19 cellular contexts compared by ENCODE assay signal in genomic region chr21:16169810-16170209, GRCh38.
DNase-seq lines count a peak whose midpoint lies in the region; ATAC-seq and TF ChIP-seq lines count a peak whose summit lies in the region.
"Had no signal": no experiment of that assay in that cellular context is flagged by ENCODE, and none has a peak within 500 bp of the region (broad histone marks: within the 10 kb centered on the region; RNA-seq: fewer than 3 reads in every experiment).

No MANE protein-coding gene starts in this region.

- H3K4me2 ChIP-seq in smooth muscle cell: no peak overlapping the region

- H3K79me2 ChIP-seq in ACC112 (ENCODE audit: control insufficient read depth, insufficient read depth, low read length, unreplicated experiment): no peaks in the 10 kb centered on the region
- no peaks in the 10 kb centered on the region for H3K79me2 ChIP-seq in smooth muscle cell (ENCODE audit: low read depth)

- peak overlapping the region; percentile 61 for H3K9ac ChIP-seq in SK-N-MC (ENCODE audit: insufficient read length)
- no peak overlapping the region for H3K9ac ChIP-seq in endocrine pancreas (ENCODE audit: control insufficient read depth, insufficient read depth, low read length)
- H3K9ac ChIP-seq in smooth muscle cell (ENCODE audit: low read depth): no peak overlapping the region

- no peaks in the 10 kb centered on the region for H4K20me1 ChIP-seq in smooth muscle cell (ENCODE audit: low read depth)

- H3K27ac ChIP-seq in ACC112 (ENCODE audit: low read depth, low read length): no peak overlapping the region
- H3K27ac ChIP-seq in SK-N-MC: peak overlapping the region; percentile 97
- H3K27ac ChIP-seq in smooth muscle cell (ENCODE audit: low read depth): no peak overlapping the region
- no peak overlapping the region for H3K27ac ChIP-seq in tibial artery
- H3K27ac ChIP-seq: Peyer's patch, SJSA1 had no signal

- H3K36me3 ChIP-seq in ACC112 (ENCODE audit: insufficient read depth, low read length) (no peaks in the 10 kb centered on the region), SK-N-MC (ENCODE audit: insufficient read depth, low read length) (no peaks in the 10 kb centered on the region), endocrine pancreas (ENCODE audit: control insufficient read depth, insufficient read depth, low read length) (no peaks in the 10 kb centered on the region), smooth muscle cell (ENCODE audit: low read depth) (no peaks in the 10 kb centered on the region), tibial artery (no peaks in the 10 kb centered on the region)
- H3K36me3 ChIP-seq: Peyer's patch, SJSA1 had no signal

- H3K27me3 ChIP-seq in ACC112 (ENCODE audit: insufficient read depth, low read length): no peaks in the 10 kb centered on the region
- H3K27me3 ChIP-seq in endocrine pancreas (ENCODE audit: control insufficient read depth, insufficient read depth, low read length): no peaks in the 10 kb centered on the region
- no peaks in the 10 kb centered on the region for H3K27me3 ChIP-seq in smooth muscle cell (ENCODE audit: low read depth)
- H3K27me3 ChIP-seq in tibial artery: no peaks in the 10 kb centered on the region
- H3K27me3 ChIP-seq: Peyer's patch, SJSA1 had no signal

- DNase-seq in SK-N-MC (ENCODE audit: low read depth, low spot score) (no peak), smooth muscle cell (lab: John Stamatoyannopoulos, UW; ENCODE audit: unreplicated experiment) (no peak), tibial artery (no peak), kidney tubule cell (ENCODE audit: low spot score) (no peak), NCI-H345 (lab: John Stamatoyannopoulos, UW) (no peak)
- DNase-seq: C1 segment of cervical spinal cord; CD8-positive, alpha-beta memory T cell; DND-41; Karpas-422; MM.1S; NCI-H1092; NCI-H1436 treated with DMSO at 0.1 percent for 48 hours; NCI-H2029 treated with DMSO at 0.1 percent for 48 hours; NCI-H2171 treated with DMSO at 0.1 percent for 48 hours; Peyer's patch had no signal

- WGBS in smooth muscle cell (ENCODE audit: low lambda C conversion rate): 97% methylated on average over 1 of the region's 1 CpG

- H3K4me1 ChIP-seq in ACC112 (ENCODE audit: control insufficient read depth, insufficient read depth, low read length, unreplicated experiment): peaks cover 11% of the 10 kb centered on the region
- peaks cover 15% of the 10 kb centered on the region for H3K4me1 ChIP-seq in endocrine pancreas (ENCODE audit: control insufficient read depth, insufficient read depth, low read length)
- H3K4me1 ChIP-seq in smooth muscle cell (ENCODE audit: low read depth): peaks cover 5% of the 10 kb centered on the region
- no peaks in the 10 kb centered on the region for H3K4me1 ChIP-seq in tibial artery
- H3K4me1 ChIP-seq: Peyer's patch, SJSA1 had no signal

- intact Hi-C loops in tibial artery (cut with DNase I; ENCODE audit: low total_unique reads): no loop called here

- H3K9me3 ChIP-seq in SK-N-MC (ENCODE audit: low read depth, low read length) (no peaks in the 10 kb centered on the region), endocrine pancreas (ENCODE audit: control insufficient read depth, low read length) (no peaks in the 10 kb centered on the region), smooth muscle cell (replicated peaks; ENCODE audit: low read depth) (no peaks in the 10 kb centered on the region), tibial artery (no peaks in the 10 kb centered on the region)
- H3K9me3 ChIP-seq: Peyer's patch, SJSA1 had no signal

- H2AFZ ChIP-seq in ACC112 (ENCODE audit: low read length, unreplicated experiment): peak overlapping the region; percentile 21
- H2AFZ ChIP-seq in smooth muscle cell (ENCODE audit: low read depth): peak overlapping the region; percentile 50

- no peak for ATAC-seq in GM18907 (IDR thresholded peaks at IDR 0.05; ENCODE audit: unreplicated experiment)

- H3K4me3 ChIP-seq in ACC112 (ENCODE audit: low read depth, low read length): no peak overlapping the region
- peak overlapping the region; percentile 67 for H3K4me3 ChIP-seq in SK-N-MC
- peak overlapping the region; percentile 14 for H3K4me3 ChIP-seq in endocrine pancreas (ENCODE audit: control insufficient read depth, insufficient read depth, low read length)
- H3K4me3 ChIP-seq in smooth muscle cell: no peak overlapping the region
- H3K4me3 ChIP-seq in tibial artery: no peak overlapping the region
- H3K4me3 ChIP-seq: Peyer's patch, SJSA1 had no signal

- TF ChIP-seq CTCF in smooth muscle cell (IDR thresholded peaks at IDR 0.05; ENCODE audit: borderline replicate concordance, insufficient read depth, poor library complexity, severe bottlenecking) (no peak), tibial artery (IDR thresholded peaks at IDR 0.05) (no peak)

- H3F3A ChIP-seq in smooth muscle cell (ENCODE audit: low read depth): no peaks in the 10 kb centered on the region

Comparison
In these comparisons a context has a peak if more than half of its experiments do, and no peak if none do; other contexts are left out.
1. H3K4me3 ChIP-seq: peak in SK-N-MC (single experiment) and endocrine pancreas (single experiment); none in ACC112 (single experiment), smooth muscle cell (single experiment) and tibial artery (0 of 2).